ENCODE assay signal across 8 cellular contexts in genomic region chr3:141050913-141051632, GRCh38. TPM values are rescaled to one million over a fixed set of nuclear protein-coding genes. Genes with fewer than 3 reads are reported as not detected.
DNase-seq lines count a peak whose midpoint lies in the region; ATAC-seq, FAIRE-seq and TF ChIP-seq lines count a peak whose summit lies in the region.
"Had no signal": no experiment of that assay in that cellular context is flagged by ENCODE, and none has a peak within 500 bp of the region (broad histone marks: within the 10 kb centered on the region; RNA-seq: fewer than 3 reads in every experiment).

SPSB4 (plus strand) TSS chr3:141051347; CDS start chr3:141066105, 14,758 bp downstream.

- no peak for ATAC-seq in GM19452 (IDR thresholded peaks at IDR 0.05; ENCODE audit: unreplicated experiment)

- H3K9ac ChIP-seq in neuronal stem cell (ENCODE audit: low read depth, low read length, poor library complexity) = peak within 1 kb of the TSS; percentile 80

- H2BK5ac ChIP-seq in neuronal stem cell (ENCODE audit: low read length) = peak within 1 kb of the TSS; percentile 59

- H3K27me3 ChIP-seq in neuronal stem cell (ENCODE audit: control insufficient read depth in 3 of 3, insufficient read depth in 3 of 3, low read depth in 1 of 3, low read length in 3 of 3) = peaks cover 0 to 10% (median 0%) of the 10 kb centered on the region in 3 experiments

- H3K4me3 ChIP-seq in foreskin fibroblast (ENCODE audit: low read depth in 1 of 2, low read length in 2 of 2) = peak within 1 kb of the TSS; percentile 17 to 35
- peak within 1 kb of the TSS; percentile 87 to 94 for H3K4me3 ChIP-seq in neuronal stem cell (ENCODE audit: low read length in 2 of 2)

- H2AFZ ChIP-seq in neuronal stem cell (ENCODE audit: low read length) = peak within 1 kb of the TSS; percentile 95

- no peak within 1 kb of the TSS for H4K91ac ChIP-seq in neuronal stem cell (ENCODE audit: low read depth, low read length, poor library complexity)

- H3K27ac ChIP-seq in neuronal stem cell (replicated peaks; ENCODE audit: low read length) = peak within 1 kb of the TSS; percentile 79

- DNase-seq in ELF-1 (ENCODE audit: low read depth, low spot score) (peak; percentile 96), NCI-H1048 (lab: John Stamatoyannopoulos, UW) (peak; percentile 70), UCSD-AML1 (lab: John Stamatoyannopoulos, UW; ENCODE audit: unreplicated experiment) (peak; percentile 83), foreskin fibroblast (peak; percentile 20 to 59), neuronal stem cell (ENCODE audit: low spot score) (peak; percentile 92), RCC 7860 (ENCODE audit: low spot score) (no peak)

- peak within 1 kb of the TSS; percentile 6 for H3K23ac ChIP-seq in neuronal stem cell (ENCODE audit: low read depth, low read length, poor library complexity)

- WGBS in neuronal stem cell (ENCODE audit: extremely low coverage in 2 of 2, insufficient read length in 2 of 2, insufficient replicate concordance in 1 of 2), 2 donors = no CpG with 5 or more reads among the region's 80 CpGs

- H3K14ac ChIP-seq in neuronal stem cell (ENCODE audit: low read length) = no peak within 1 kb of the TSS

- H4K8ac ChIP-seq in neuronal stem cell (ENCODE audit: low read depth, low read length) = no peak within 1 kb of the TSS

- H3K9me3 ChIP-seq in neuronal stem cell (replicated peaks in 1 of 2; ENCODE audit: control insufficient read depth in 2 of 2, insufficient read depth in 1 of 2, low read depth in 1 of 2, low read length in 2 of 2) = peaks cover 0 to 4% of the 10 kb centered on the region in 2 donors

- peaks cover 0 to 24% of the 10 kb centered on the region in 2 donors for H3K36me3 ChIP-seq in neuronal stem cell (replicated peaks in 1 of 2; ENCODE audit: control insufficient read depth in 2 of 2, insufficient read depth in 2 of 2, low read length in 2 of 2)

- H2BK15ac ChIP-seq in neuronal stem cell (ENCODE audit: low read length) = peak within 1 kb of the TSS; percentile 41

- no peak within 1 kb of the TSS for H2AK5ac ChIP-seq in neuronal stem cell (ENCODE audit: low read depth, low read length)

- H3K18ac ChIP-seq in neuronal stem cell (ENCODE audit: low read length) = peak within 1 kb of the TSS; percentile 95

- H3K4me2 ChIP-seq in neuronal stem cell (ENCODE audit: insufficient read depth, low read length, poor library complexity, severe bottlenecking) = peak within 1 kb of the TSS; percentile 89

- TF ChIP-seq CTCF in foreskin fibroblast (IDR thresholded peaks at IDR 0.05; ENCODE audit: low read depth, low read length) = no peak

- H2BK12ac ChIP-seq in neuronal stem cell (ENCODE audit: low read length) = peak within 1 kb of the TSS; percentile 31

- peaks cover 10% of the 10 kb centered on the region for H3K79me1 ChIP-seq in neuronal stem cell (ENCODE audit: low read depth, low read length)

- H2BK120ac ChIP-seq in neuronal stem cell (ENCODE audit: low read depth, low read length) = peak within 1 kb of the TSS; percentile 29

- H3K4me1 ChIP-seq in neuronal stem cell (ENCODE audit: control insufficient read depth in 2 of 2, insufficient read depth in 1 of 2, low read depth in 1 of 2, low read length in 2 of 2) = peaks cover 12 to 17% of the 10 kb centered on the region in 2 donors

- no peak for FAIRE-seq in RCC 7860 (lab: Jason Lieb, UNC)
- FAIRE-seq: TTC549 had no signal

- H3K4ac ChIP-seq in neuronal stem cell (ENCODE audit: low read length) = no peak within 1 kb of the TSS

RNA-seq across cellular contexts. Expression of gene SPSB4, which starts in this region (rescaled TPM):
- 19.8 TPM for polyA plus RNA-seq in neuronal stem cell (2013, experiment 1 of 2)
- 19.2 TPM for polyA plus RNA-seq in neuronal stem cell (2013, experiment 2 of 2)
